ENCODE assay signal across 8 cellular contexts in genomic region chr7:87038993-87039716, GRCh38. TPM values are rescaled to one million over a fixed set of nuclear protein-coding genes. Genes with fewer than 3 reads are reported as not detected.
DNase-seq lines count a peak whose midpoint lies in the region; ATAC-seq and TF ChIP-seq lines count a peak whose summit lies in the region.

No MANE protein-coding gene starts in this region.

- no peaks in the 10 kb centered on the region for H3K27me3 Mint-ChIP-seq in activated naive CD4-positive, alpha-beta T cell treated with anti-CD3 and anti-CD28 coated beads, Interleukin-2, amount 10 ng/mL, durations not matched to agents 7 days and 5 days
- H3K27me3 Mint-ChIP-seq in activated T-helper 2 cell treated with anti-CD3 and anti-CD28 coated beads, Interferon-gamma antibody, Interleukin-2, Interleukin-4, amounts not matched to agents 10 μg/mL and 5 μg/mL and 100 μg/mL, durations not matched to agents 14 hours and 24 hours and 36 hours (ENCODE audit: low read depth), result no peaks in the 10 kb centered on the region

- H3K4me1 ChIP-seq in transverse colon, result no peaks in the 10 kb centered on the region

- no peaks in the 10 kb centered on the region for H3K36me3 Mint-ChIP-seq in activated naive CD4-positive, alpha-beta T cell treated with anti-CD3 and anti-CD28 coated beads, Interleukin-2, amount 10 ng/mL, durations not matched to agents 7 days and 5 days
- H3K36me3 Mint-ChIP-seq in activated naive CD4-positive, alpha-beta T cell treated with anti-CD3 and anti-CD28 coated beads, Interleukin-2, amount 50 U/mL, for 72 hours, result peaks cover 6 to 11% of the 10 kb centered on the region in 2 donors
- H3K36me3 Mint-ChIP-seq in activated T-helper 2 cell treated with anti-CD3 and anti-CD28 coated beads, Interferon-gamma antibody, Interleukin-2, Interleukin-4, amounts not matched to agents 10 μg/mL and 5 μg/mL and 100 μg/mL, durations not matched to agents 14 hours and 24 hours and 36 hours (ENCODE audit: low read depth), result no peaks in the 10 kb centered on the region

- no peaks in the 10 kb centered on the region for H3K36me3 ChIP-seq in transverse colon

- TF ChIP-seq CTCF in transverse colon (IDR thresholded peaks at IDR 0.05), result no peak

- in situ Hi-C loops in transverse colon (cut with MboI; ENCODE audit: low pct_ligation_motif_present in 1 of 4, low pct_unique_long_range_greater_than_20kb in 1 of 4, low sequenced_read_pairs in 3 of 4), result no loop called here

- H3K4me3 Mint-ChIP-seq in activated naive CD4-positive, alpha-beta T cell treated with anti-CD3 and anti-CD28 coated beads, Interleukin-2, amount 10 ng/mL, durations not matched to agents 7 days and 5 days, result peak overlapping the region; percentile 36
- peak overlapping the region; percentile 70 for H3K4me3 Mint-ChIP-seq in activated T-helper 2 cell treated with anti-CD3 and anti-CD28 coated beads, Interferon-gamma antibody, Interleukin-2, Interleukin-4, amounts not matched to agents 10 μg/mL and 5 μg/mL and 100 μg/mL, durations not matched to agents 14 hours and 24 hours and 36 hours (ENCODE audit: low read depth)

- intact Hi-C loops in activated T-helper 2 cell treated with anti-CD3 and anti-CD28 coated beads, Interferon-gamma antibody, Interleukin-2, Interleukin-4, amounts not matched to agents 10 μg/mL and 5 μg/mL and 100 μg/mL, durations not matched to agents 14 hours and 24 hours and 36 hours (cut with micrococcal nuclease), result no loop called here
- intact Hi-C loops in left colon (cut with DNase I, micrococcal nuclease), result no loop called here
- intact Hi-C loops in transverse colon (cut with DNase I; ENCODE audit: low total_unique reads), result no loop called here

- H3K4me1 Mint-ChIP-seq in activated naive CD4-positive, alpha-beta T cell treated with anti-CD3 and anti-CD28 coated beads, Interleukin-2, amount 10 ng/mL, durations not matched to agents 7 days and 5 days, result no peaks in the 10 kb centered on the region
- H3K4me1 Mint-ChIP-seq in activated T-helper 2 cell treated with anti-CD3 and anti-CD28 coated beads, Interferon-gamma antibody, Interleukin-2, Interleukin-4, amounts not matched to agents 10 μg/mL and 5 μg/mL and 100 μg/mL, durations not matched to agents 14 hours and 24 hours and 36 hours (ENCODE audit: low read depth), result no peaks in the 10 kb centered on the region

- peak overlapping the region in 3 of 4 donors; percentile 41 to 51 (median 48) for H3K27ac ChIP-seq in transverse colon

- 81 to 91% methylated on average over 5 of the region's 5 CpGs for WGBS in transverse colon (ENCODE audit: low coverage in 1 of 2), 2 donors

- peaks cover 2% of the 10 kb centered on the region for H3K9me3 Mint-ChIP-seq in activated naive CD4-positive, alpha-beta T cell treated with anti-CD3 and anti-CD28 coated beads, Interleukin-2, amount 10 ng/mL, durations not matched to agents 7 days and 5 days
- H3K9me3 Mint-ChIP-seq in activated naive CD4-positive, alpha-beta T cell treated with anti-CD3 and anti-CD28 coated beads, Interleukin-2, amount 50 U/mL, for 72 hours, result peaks cover 0 to 4% of the 10 kb centered on the region in 2 donors
- H3K9me3 Mint-ChIP-seq in activated T-helper 2 cell treated with anti-CD3 and anti-CD28 coated beads, Interferon-gamma antibody, Interleukin-2, Interleukin-4, amounts not matched to agents 10 μg/mL and 5 μg/mL and 100 μg/mL, durations not matched to agents 14 hours and 24 hours and 36 hours, result no peaks in the 10 kb centered on the region

- CTCF ChIA-PET in activated naive CD4-positive, alpha-beta T cell treated with anti-CD3 and anti-CD28 coated beads, Interleukin-2, amount 10 ng/mL, durations not matched to agents 7 days and 5 days (lab: Charles Lee), result no interaction called here

- peak overlapping the region in 3 of 4 donors; percentile 8 to 37 (median 14) for H3K4me3 ChIP-seq in transverse colon

- H3K27me3 ChIP-seq in transverse colon, result no peaks in the 10 kb centered on the region

- H3K9me3 ChIP-seq in transverse colon, result no peaks in the 10 kb centered on the region

- TF ChIP-seq POLR2A in transverse colon (IDR thresholded peaks at IDR 0.05), result no peak

- no peak for ATAC-seq in activated naive CD4-positive, alpha-beta T cell treated with anti-CD3 and anti-CD28 coated beads, Interleukin-2, amount 50 U/mL, for 72 hours
- ATAC-seq in left colon (peak; percentile 69), HG03460 (IDR thresholded peaks at IDR 0.05; ENCODE audit: unreplicated experiment) (no peak), HG02885 (IDR thresholded peaks at IDR 0.05; ENCODE audit: poor library complexity, unreplicated experiment) (no peak), GM21367 (IDR thresholded peaks at IDR 0.05; ENCODE audit: unreplicated experiment) (no peak)

- TF ChIP-seq EP300 in transverse colon (IDR thresholded peaks at IDR 0.05; ENCODE audit: low read depth), result no peak

- no peak for DNase-seq in activated naive CD4-positive, alpha-beta T cell treated with anti-CD3 and anti-CD28 coated beads, Interleukin-2, amount 10 ng/mL, durations not matched to agents 7 days and 5 days
- DNase-seq in activated naive CD4-positive, alpha-beta T cell treated with anti-CD3 and anti-CD28 coated beads, Interleukin-2, amount 50 U/mL, for 72 hours (ENCODE audit: low spot score in 2 of 2), result no peak
- DNase-seq in activated T-helper 2 cell treated with anti-CD3 and anti-CD28 coated beads, Interferon-gamma antibody, Interleukin-2, Interleukin-4, amounts not matched to agents 10 μg/mL and 5 μg/mL and 100 μg/mL, durations not matched to agents 14 hours and 24 hours and 36 hours (ENCODE audit: low spot score), result no peak
- DNase-seq in left colon, result no peak
- no peak for DNase-seq in transverse colon

- peak overlapping the region; percentile 58 for H3K27ac Mint-ChIP-seq in activated naive CD4-positive, alpha-beta T cell treated with anti-CD3 and anti-CD28 coated beads, Interleukin-2, amount 10 ng/mL, durations not matched to agents 7 days and 5 days
- H3K27ac Mint-ChIP-seq in activated naive CD4-positive, alpha-beta T cell treated with anti-CD3 and anti-CD28 coated beads, Interleukin-2, amount 50 U/mL, for 72 hours, result peak overlapping the region in 1 of 2 donors; percentile 24
- peak overlapping the region; percentile 18 for H3K27ac Mint-ChIP-seq in activated T-helper 2 cell treated with anti-CD3 and anti-CD28 coated beads, Interferon-gamma antibody, Interleukin-2, Interleukin-4, amounts not matched to agents 10 μg/mL and 5 μg/mL and 100 μg/mL, durations not matched to agents 14 hours and 24 hours and 36 hours

RNA-seq across cellular contexts. Expression of gene ELAPOR2, which starts 20.3 kb away (rescaled TPM):
- total RNA-seq in activated naive CD4-positive, alpha-beta T cell treated with anti-CD3 and anti-CD28 coated beads, Interleukin-2, amount 50 U/mL, for 72 hours, result 1 to 10 TPM; 2.3 to 4.1 TPM
- 2.4 and 2.7 TPM in 2 replicates for total RNA-seq in activated T-helper 2 cell treated with anti-CD3 and anti-CD28 coated beads, Interferon-gamma antibody, Interleukin-2, Interleukin-4, amounts not matched to agents 10 μg/mL and 5 μg/mL and 100 μg/mL, durations not matched to agents 14 hours and 24 hours and 36 hours
- total RNA-seq in left colon, result 10 to 100 TPM; 12.7 to 14.9 TPM
- total RNA-seq in transverse colon, result 10 to 100 TPM; 10.6 to 28.1 (median 17.3) TPM
